ENCODE assay signal across 24 cellular contexts in genomic region chr18:76251691-76252090, GRCh38.
"Had no signal": no experiment of that assay in that cellular context is flagged by ENCODE, and none has a peak within 500 bp of the region (broad histone marks: within the 10 kb centered on the region; RNA-seq: fewer than 3 reads in every experiment).

No MANE protein-coding gene starts in this region.

- H3K9me3 ChIP-seq: stomach, suprapubic skin, testis, thoracic aorta, thyroid gland, tibial artery, tibial nerve, transverse colon, upper lobe of left lung, upper lobe of right lung, uterus, vagina had no signal

- H3K4me1 ChIP-seq: suprapubic skin, thyroid gland, upper lobe of left lung, upper lobe of right lung, vagina had no signal

- H3K27me3 ChIP-seq: stomach, testis, thyroid gland, tibial artery, tibial nerve, transverse colon, upper lobe of left lung, upper lobe of right lung, uterus, vagina had no signal

- H3K27ac ChIP-seq: stomach, suprapubic skin, testis, thoracic aorta, thyroid gland, tibial artery, tibial nerve, transverse colon, upper lobe of left lung, upper lobe of right lung, uterus, vagina had no signal

- DNase-seq: stimulated activated CD4-positive, alpha-beta T cell treated with anti-CD3 and anti-CD28 coated beads, Interleukin-2, amount 100 ng/mL, for 48 hours; stimulated activated CD4-positive, alpha-beta T cell treated with anti-CD3 and anti-CD28 coated beads, Interleukin-4, amount 100 ng/mL, for 1 hour; stimulated activated CD4-positive, alpha-beta T cell treated with anti-CD3 and anti-CD28 coated beads, Interleukin-4, amount 100 ng/mL, for 24 hours; stimulated activated CD4-positive, alpha-beta T cell treated with anti-CD3 and anti-CD28 coated beads, Interleukin-4, amount 100 ng/mL, for 4 hours; stimulated activated CD8-positive, alpha-beta memory T cell treated with anti-CD3 and anti-CD28 coated beads, Interleukin-4, amount 100 ng/mL, for 48 hours; stimulated activated naive B cell treated with anti-CD40 and anti-IgM and Interleukin-4, amounts not matched to agents 10 μg/mL and 1 μg/mL and 100 μg/mL, for 72 hours; stimulated activated naive CD4-positive, alpha-beta T cell; stimulated activated naive CD4-positive, alpha-beta T cell treated with Interleukin-2 at 50 U/mL for 16 hours; stimulated activated naive CD8-positive, alpha-beta T cell treated with anti-CD3 and anti-CD28 coated beads, Interleukin-15, amount 100 ng/mL, for 72 hours; stimulated activated naive CD8-positive, alpha-beta T cell treated with anti-CD3 and anti-CD28 coated beads, Interleukin-15, Interleukin-2, amounts not matched to agents 100 U/mL and 50 U/mL, for 24 hours; stomach; substantia nigra; testis; thyroid gland; tibial artery; transverse colon; trophoblast cell; upper lobe of left lung; upper lobe of right lung; uterus had no signal

- H3K36me3 ChIP-seq: stomach, suprapubic skin, thoracic aorta, thyroid gland, tibial artery, tibial nerve, transverse colon, upper lobe of left lung, upper lobe of right lung, uterus, vagina had no signal

- H3K4me3 ChIP-seq: stomach, suprapubic skin, testis, thoracic aorta, thyroid gland, tibial artery, tibial nerve, transverse colon, upper lobe of left lung, upper lobe of right lung, uterus, vagina had no signal
